Comparison of ENCODE assay signal across 10 cellular contexts in genomic region chr3:112605285-112605684, GRCh38. TPM values are rescaled to one million over a fixed set of nuclear protein-coding genes. Genes with fewer than 3 reads are reported as not detected.
A peak's percentile ranks its signal among the peaks of the same experiment; 100 is the strongest.
DNase-seq lines count a peak whose midpoint lies in the region; ATAC-seq and TF ChIP-seq lines count a peak whose summit lies in the region.
"Had no signal": no experiment of that assay in that cellular context is flagged by ENCODE, and none has a peak within 500 bp of the region (broad histone marks: within the 10 kb centered on the region; RNA-seq: fewer than 3 reads in every experiment).

No MANE protein-coding gene starts in this region.

- peak; percentile 56 to 75 for ATAC-seq in activated naive CD4-positive, alpha-beta T cell treated with anti-CD3 and anti-CD28 coated beads, Interleukin-2, amount 50 U/mL, for 72 hours
- no peak for ATAC-seq in HG03469 (IDR thresholded peaks at IDR 0.05; ENCODE audit: unreplicated experiment)
- ATAC-seq in GM21576 (IDR thresholded peaks at IDR 0.05; ENCODE audit: unreplicated experiment): no peak

- no peaks in the 10 kb centered on the region for H3K36me3 ChIP-seq in thyroid gland

- intact Hi-C loops in thyroid gland (cut with DNase I): no loop called here

- no peak overlapping the region for H3K4me3 ChIP-seq in thyroid gland (replicated peaks in 1 of 3)

- no peak overlapping the region for H3K27ac Mint-ChIP-seq in activated naive CD4-positive, alpha-beta T cell treated with anti-CD3 and anti-CD28 coated beads, Interleukin-2, amount 50 U/mL, for 72 hours

- no peaks in the 10 kb centered on the region for H3K9me3 ChIP-seq in thyroid gland

- no peak for TF ChIP-seq CTCF in thyroid gland (IDR thresholded peaks at IDR 0.05)

- H3K27ac ChIP-seq in thyroid gland: peak overlapping the region; percentile 45 to 77 (median 73)

- no peak for TF ChIP-seq POLR2A in thyroid gland (IDR thresholded peaks at IDR 0.05)

- peaks cover 7 to 42% of the 10 kb centered on the region in 2 donors for H3K4me1 ChIP-seq in thyroid gland

- no peaks in the 10 kb centered on the region for H3K9me3 Mint-ChIP-seq in activated naive CD4-positive, alpha-beta T cell treated with anti-CD3 and anti-CD28 coated beads, Interleukin-2, amount 50 U/mL, for 72 hours

- H3K27me3 ChIP-seq in thyroid gland: no peaks in the 10 kb centered on the region

- no peak for DNase-seq in activated naive CD4-positive, alpha-beta T cell treated with anti-CD3 and anti-CD28 coated beads, Interleukin-2, amount 50 U/mL, for 72 hours (ENCODE audit: low spot score in 2 of 2)
- DNase-seq in activated naive CD4-positive, alpha-beta T cell treated with anti-CD3 and anti-CD28 coated beads, Interleukin-2, amount 50 U/mL, for 16 hours: no peak
- DNase-seq in RKO (ENCODE audit: low spot score) (peak; percentile 59), glomerular visceral epithelial cell (ENCODE audit: extremely low spot score) (peak; percentile 60), thyroid gland (peak; percentile 6 to 13), NCI-H1048 (lab: John Stamatoyannopoulos, UW) (no peak)
- DNase-seq: activated CD4-positive, alpha-beta T cell treated with anti-CD3 and anti-CD28 coated beads, Interleukin-2, amount 50 U/mL, for 4 hours; NCI-H187 had no signal

- 31 to 36% methylated on average over 9 of the region's 9 CpGs for WGBS in thyroid gland, 2 donors

- no peaks in the 10 kb centered on the region for H3K36me3 Mint-ChIP-seq in activated naive CD4-positive, alpha-beta T cell treated with anti-CD3 and anti-CD28 coated beads, Interleukin-2, amount 50 U/mL, for 72 hours

RNA-seq across cellular contexts. Expression of gene CCDC80, which starts 35.7 kb away (rescaled TPM):
- total RNA-seq in activated naive CD4-positive, alpha-beta T cell treated with anti-CD3 and anti-CD28 coated beads, Interleukin-2, amount 50 U/mL, for 72 hours: under 1 TPM in 1 of 2 donors, not detected in 1; 0.47 TPM
- 100 to 1,000 TPM in 1 of 4 donors, 10 to 100 TPM in 3; 41.5 to 100 (median 63.7) TPM for total RNA-seq in thyroid gland

RNA-seq across cellular contexts. Expression of gene SLC35A5, which starts 43.4 kb away (rescaled TPM):
- total RNA-seq in activated naive CD4-positive, alpha-beta T cell treated with anti-CD3 and anti-CD28 coated beads, Interleukin-2, amount 50 U/mL, for 72 hours: 10 to 100 TPM in 1 of 2 donors, 1 to 10 TPM in 1; 8.5 to 17.4 TPM
- 10 to 100 TPM; 39.5 to 66.1 (median 60.8) TPM for total RNA-seq in thyroid gland

RNA-seq across cellular contexts. Expression of gene ATG3, which starts 43.5 kb away (rescaled TPM):
- 10 to 100 TPM; 52.5 to 55.3 TPM for total RNA-seq in activated naive CD4-positive, alpha-beta T cell treated with anti-CD3 and anti-CD28 coated beads, Interleukin-2, amount 50 U/mL, for 72 hours
- 100 to 1,000 TPM in 1 of 4 donors, 10 to 100 TPM in 3; 68.5 to 117 (median 80.9) TPM for total RNA-seq in thyroid gland

Comparison
In these comparisons a context has a peak if more than half of its experiments do, and no peak if none do; other contexts are left out.
1. ATAC-seq: peak in activated naive CD4-positive, alpha-beta T cell treated with anti-CD3 and anti-CD28 coated beads, Interleukin-2, amount 50 U/mL, for 72 hours (2 of 2); none in HG03469 (single experiment) and GM21576 (single experiment).
2. DNase-seq: peak in RKO (single experiment), glomerular visceral epithelial cell (single experiment) and thyroid gland (2 of 2); none in activated naive CD4-positive, alpha-beta T cell treated with anti-CD3 and anti-CD28 coated beads, Interleukin-2, amount 50 U/mL, for 72 hours (0 of 2), activated naive CD4-positive, alpha-beta T cell treated with anti-CD3 and anti-CD28 coated beads, Interleukin-2, amount 50 U/mL, for 16 hours (single experiment) and NCI-H1048 (single experiment).
3. RNA of gene CCDC80, which starts 35.7 kb away (total RNA-seq): 41.5 to 100 TPM in thyroid gland; 0.47 TPM in activated naive CD4-positive, alpha-beta T cell treated with anti-CD3 and anti-CD28 coated beads, Interleukin-2, amount 50 U/mL, for 72 hours; every median in the first group is over 10 times any median in the second.